Comparison of ENCODE assay signal across 1 cellular context in genomic region chr9:93093449-93094293, GRCh38.
TF ChIP-seq lines count a peak whose summit lies in the region.

No MANE protein-coding gene starts in this region.

TF ChIP-seq in IMR-90, 13 proteins besides CTCF, POLR2A, EP300 and RAD21:
- TF ChIP-seq CHD1 (IDR thresholded peaks at IDR 0.05; ENCODE audit: low read depth, low read length) (no peak), MAFK (IDR thresholded peaks at IDR 0.05; ENCODE audit: low read depth, low read length) (no peak), MXI1 (IDR thresholded peaks at IDR 0.05; ENCODE audit: borderline replicate concordance, low read depth, low read length) (no peak), BHLHE40 (IDR thresholded peaks at IDR 0.05; ENCODE audit: low read depth, low read length) (no peak), MAZ (IDR thresholded peaks at IDR 0.05; ENCODE audit: borderline replicate concordance, low read depth, low read length) (no peak), USF2 (IDR thresholded peaks at IDR 0.05; ENCODE audit: low read depth, low read length) (no peak)
